ENCODE assay signal across 8 cellular contexts in the genomic region with DNA sequence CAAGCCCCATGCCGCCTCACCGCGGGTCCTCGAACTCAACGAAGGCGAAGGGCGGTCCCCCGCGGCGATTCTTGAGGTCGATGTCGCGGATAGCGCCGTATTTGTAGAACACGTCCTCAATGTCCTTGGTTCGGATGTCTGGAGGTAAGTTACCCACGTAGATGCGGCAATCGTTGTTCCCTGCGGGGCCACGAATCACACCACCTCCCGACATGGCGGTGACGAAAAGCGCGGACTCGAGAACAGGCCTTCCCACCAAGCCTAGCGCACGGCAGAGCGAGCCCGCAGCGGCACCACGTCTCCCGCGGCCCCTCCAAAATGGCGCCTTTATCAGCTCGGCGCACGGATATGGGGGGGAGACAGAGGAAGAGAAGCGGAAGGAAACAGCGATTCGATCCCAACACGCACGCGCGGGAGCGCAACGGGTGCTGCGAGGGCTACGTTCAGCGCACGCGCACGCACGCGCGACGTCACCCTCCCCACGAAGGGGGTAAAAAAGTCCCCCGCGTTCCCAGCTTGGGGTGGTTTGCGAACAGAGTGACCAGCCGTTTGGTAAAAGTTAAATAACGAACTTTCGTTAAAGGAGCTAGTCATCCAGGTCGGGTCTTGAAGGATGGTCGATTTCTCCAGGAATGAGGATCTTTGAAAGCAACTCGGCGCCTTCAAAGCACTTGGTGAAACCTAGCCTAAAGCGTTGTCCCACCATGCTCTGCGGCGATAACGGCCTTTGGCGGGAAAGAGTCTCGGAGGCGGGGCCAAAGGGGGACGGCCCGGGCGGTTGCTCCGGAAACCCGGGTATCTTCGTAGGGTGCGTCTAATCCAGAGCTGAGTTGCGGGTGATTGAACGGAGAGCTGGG.
A peak's percentile ranks its signal among the peaks of the same experiment; 100 is the strongest.
DNase-seq lines count a peak whose midpoint lies in the region; ATAC-seq lines count a peak whose summit lies in the region.

A gene with protein sequence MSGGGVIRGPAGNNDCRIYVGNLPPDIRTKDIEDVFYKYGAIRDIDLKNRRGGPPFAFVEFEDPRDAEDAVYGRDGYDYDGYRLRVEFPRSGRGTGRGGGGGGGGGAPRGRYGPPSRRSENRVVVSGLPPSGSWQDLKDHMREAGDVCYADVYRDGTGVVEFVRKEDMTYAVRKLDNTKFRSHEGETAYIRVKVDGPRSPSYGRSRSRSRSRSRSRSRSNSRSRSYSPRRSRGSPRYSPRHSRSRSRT (minus strand): TSS at position 323 of the 857 bp plus-strand sequence. CDS start 109 bp downstream, at position 214.

- DNase-seq in AG08396 (ENCODE audit: low spot score) (peak; percentile 97), NCI-H345 treated with DMSO at 0.1 percent for 48 hours (lab: John Stamatoyannopoulos, UW; ENCODE audit: unreplicated experiment) (peak; percentile 98), iris pigment epithelial cell (ENCODE audit: low read depth) (peak; percentile 97)
- DNase-seq in activated CD4-positive, CD25-positive, alpha-beta regulatory T cell (lab: John Stamatoyannopoulos, UW), result peak; percentile 93 to 96 (median 94)
- DNase-seq in central memory CD4-positive, alpha-beta T cell, result peak; percentile 98
- peak; percentile 96 for DNase-seq in stimulated activated CD4-positive, alpha-beta T cell treated with anti-CD3 and anti-CD28 coated beads, Interleukin-12 subunit alpha, Interleukin-12 subunit beta, amount 100 ng/mL, for 4 hours

- ATAC-seq in GM19023 (IDR thresholded peaks at IDR 0.05; ENCODE audit: unreplicated experiment), result peak; percentile 93
- ATAC-seq in HG03280 (IDR thresholded peaks at IDR 0.05; ENCODE audit: unreplicated experiment), result peak; percentile 86

Comparison
In these comparisons a context has a peak if more than half of its experiments do, and no peak if none do; other contexts are left out.
1. Peak in every context shown above with its lines: DNase-seq and ATAC-seq.